ENCODE assay signal across 1 cellular context in genomic region chr18:55650363-55650870, GRCh38.
TF ChIP-seq lines count a peak whose summit lies in the region.

No MANE protein-coding gene starts in this region.

TF ChIP-seq in IMR-90, 13 proteins besides CTCF, POLR2A, EP300 and RAD21:
- no peak for TF ChIP-seq MAZ (IDR thresholded peaks at IDR 0.05; ENCODE audit: borderline replicate concordance, low read depth, low read length)
- TF ChIP-seq CHD1 (IDR thresholded peaks at IDR 0.05; ENCODE audit: low read depth, low read length): no peak
- no peak for TF ChIP-seq FOS (IDR thresholded peaks at IDR 0.05; ENCODE audit: low read depth, low read length)
- no peak for TF ChIP-seq CEBPB (IDR thresholded peaks at IDR 0.05; ENCODE audit: low read depth, low read length)
- TF ChIP-seq USF2 (IDR thresholded peaks at IDR 0.05; ENCODE audit: low read depth, low read length): no peak
- TF ChIP-seq BHLHE40 (IDR thresholded peaks at IDR 0.05; ENCODE audit: low read depth, low read length): no peak
- no peak for TF ChIP-seq ELK1 (IDR thresholded peaks at IDR 0.05; ENCODE audit: borderline replicate concordance, low read depth, low read length)
- TF ChIP-seq SMC3 (IDR thresholded peaks at IDR 0.05; ENCODE audit: low read depth, low read length): no peak
- TF ChIP-seq NFE2L2 (IDR thresholded peaks at IDR 0.05; ENCODE audit: low read depth, low read length): no peak
- no peak for TF ChIP-seq RCOR1 (IDR thresholded peaks at IDR 0.05; ENCODE audit: insufficient replicate concordance, low read length)
- no peak for TF ChIP-seq MAFK (IDR thresholded peaks at IDR 0.05; ENCODE audit: low read depth, low read length)
- no peak for TF ChIP-seq RFX5 (IDR thresholded peaks at IDR 0.05; ENCODE audit: low read depth, low read length)
- no peak for TF ChIP-seq MXI1 (IDR thresholded peaks at IDR 0.05; ENCODE audit: borderline replicate concordance, low read depth, low read length)
